1 cellular context compared by ENCODE assay signal in genomic region chr18:58054041-58054733, GRCh38.
TF ChIP-seq lines count a peak whose summit lies in the region.

No MANE protein-coding gene starts in this region.

TF ChIP-seq in HepG2, 621 proteins besides CTCF, POLR2A, EP300 and RAD21 (continued from another document):
- TF ChIP-seq TBX2 (CRISPR knock-in tag; IDR thresholded peaks at IDR 0.05; ENCODE audit: borderline replicate concordance) (0 out of 2 replicates have a peak, but pooled peaks have one; percentile 22), CEBPB (IDR thresholded peaks at IDR 0.05; ENCODE audit: borderline replicate concordance, low read depth, low read length) (peak; percentile 90)
